14 cellular contexts compared by ENCODE assay signal in genomic region chr6:15242937-15243614, GRCh38. TPM values are rescaled to one million over a fixed set of nuclear protein-coding genes. Genes with fewer than 3 reads are reported as not detected.
DNase-seq lines count a peak whose midpoint lies in the region; ATAC-seq, FAIRE-seq and TF ChIP-seq lines count a peak whose summit lies in the region.
"Had no signal": no experiment of that assay in that cellular context is flagged by ENCODE, and none has a peak within 500 bp of the region (broad histone marks: within the 10 kb centered on the region; RNA-seq: fewer than 3 reads in every experiment).

No MANE protein-coding gene starts in this region.

- no peak for TF ChIP-seq EP300 in H1 (IDR thresholded peaks at IDR 0.05; ENCODE audit: borderline replicate concordance in 1 of 2, low read depth in 2 of 2, low read length in 2 of 2)

- H3K36me3 ChIP-seq in HUES48 (ENCODE audit: control insufficient read depth, insufficient read depth, low read length) (no peaks in the 10 kb centered on the region; the same call in 1 of the 2 replicates), H1 (ENCODE audit: control insufficient read depth in 2 of 4, insufficient read depth in 4 of 4, low read length in 3 of 4) (no peaks in the 10 kb centered on the region)
- H3K36me3 ChIP-seq: transverse colon had no signal

- H3K56ac ChIP-seq in H1 (replicated peaks; ENCODE audit: insufficient read length, low read depth, low read length) = peak overlapping the region; percentile 24

- peak overlapping the region; percentile 99 for H2BK120ac ChIP-seq in H1 (replicated peaks; ENCODE audit: low read depth, low read length)

- peak overlapping the region; percentile 79 for H3K4me3 Mint-ChIP-seq in CD4-positive, alpha-beta T cell
- H3K4me3 Mint-ChIP-seq in neural crest cell = peak overlapping the region; percentile 90

- no peak overlapping the region for H2AK5ac ChIP-seq in H1 (ENCODE audit: low read depth, low read length)

- H3K27ac ChIP-seq in CD4-positive, alpha-beta T cell (ENCODE audit: low read depth, low read length) = no peak overlapping the region
- H3K27ac ChIP-seq in HUES48 (ENCODE audit: low read depth, low read length) = peak overlapping the region; percentile 91
- H3K27ac ChIP-seq in H1 (ENCODE audit: low read depth, low read length) = peak overlapping the region; percentile 15; the same call in 1 of the 2 replicates
- H3K27ac ChIP-seq: transverse colon had no signal

- no peaks in the 10 kb centered on the region for H3K9me3 Mint-ChIP-seq in CD4-positive, alpha-beta T cell
- no peaks in the 10 kb centered on the region for H3K9me3 Mint-ChIP-seq in neural crest cell
- H3K9me3 Mint-ChIP-seq: activated T-helper 2 cell treated with anti-CD3 and anti-CD28 coated beads, Interferon-gamma antibody, Interleukin-2, Interleukin-4, amounts not matched to agents 10 μg/mL and 5 μg/mL and 100 μg/mL, durations not matched to agents 14 hours and 24 hours and 36 hours had no signal

- intact Hi-C loops in CD4-positive, alpha-beta T cell (cut with DNase I, micrococcal nuclease) = loop anchor here in 1 of 2 experiments (10.0 kb wide), 1 partner anchor 422 kb away; the partner anchor contains the start of gene DTNBP1

- H2AFZ ChIP-seq in H1 (ENCODE audit: low read length) = no peak overlapping the region

- H2BK20ac ChIP-seq in H1 (ENCODE audit: low read length) = peak overlapping the region; percentile 53; the same call in 1 of the 2 replicates

- peak overlapping the region; percentile 92 for H4K91ac ChIP-seq in H1 (replicated peaks; ENCODE audit: insufficient read length, low read length)

- ATAC-seq in CD4-positive, alpha-beta T cell (ENCODE audit: poor library complexity) = no peak
- ATAC-seq in HG02678 (IDR thresholded peaks at IDR 0.05; ENCODE audit: unreplicated experiment) (no peak), HG03280 (IDR thresholded peaks at IDR 0.05; ENCODE audit: unreplicated experiment) (no peak), GM21786 (IDR thresholded peaks at IDR 0.05; ENCODE audit: unreplicated experiment) (no peak)

- peak overlapping the region; percentile 91 for H3K4ac ChIP-seq in H1 (replicated peaks; ENCODE audit: insufficient read length, low read depth, low read length)

- H4K5ac ChIP-seq in H1 (ENCODE audit: insufficient read length, low read depth, low read length) = peak overlapping the region; percentile 86

- H3K27me3 Mint-ChIP-seq in CD4-positive, alpha-beta T cell = no peaks in the 10 kb centered on the region
- peaks cover 6% of the 10 kb centered on the region for H3K27me3 Mint-ChIP-seq in neural crest cell (ENCODE audit: low read depth)

- H3K4me3 ChIP-seq in HUES48 (ENCODE audit: low read depth, low read length) = peak overlapping the region; percentile 76
- H3K4me3 ChIP-seq in H1 (ENCODE audit: extremely low read depth in 1 of 4, insufficient read depth in 2 of 4, low read depth in 3 of 4, low read length in 4 of 4) = peak overlapping the region; percentile 61 to 99 (median 84)
- H3K4me3 ChIP-seq: transverse colon had no signal

- no peak overlapping the region for H3K14ac ChIP-seq in H1 (ENCODE audit: insufficient read length)

- CTCF ChIA-PET in CD4-positive, alpha-beta T cell (lab: Charles Lee) = no interaction called here
- CTCF ChIA-PET in H1 (lab: Charles Lee; ENCODE audit: partially characterized antibody) = interaction anchor here (0.6 to 1.5 kb wide), 4 partner anchors 11 to 112 kb away, joined by 3 to 4 read pairs (median 3); no protein-coding TSS in a partner anchor

- peaks cover 6% of the 10 kb centered on the region for H3K4me1 Mint-ChIP-seq in CD4-positive, alpha-beta T cell (ENCODE audit: low read depth)
- peaks cover 29% of the 10 kb centered on the region for H3K4me1 Mint-ChIP-seq in neural crest cell

- no peaks in the 10 kb centered on the region for H3K9me3 ChIP-seq in CD4-positive, alpha-beta T cell (ENCODE audit: control insufficient read depth, low read length)
- no peaks in the 10 kb centered on the region for H3K9me3 ChIP-seq in HUES48 (ENCODE audit: control insufficient read depth, insufficient read depth, low read length)
- H3K9me3 ChIP-seq in H1 (ENCODE audit: insufficient read depth in 2 of 2, low read depth in 1 of 2, low read length in 1 of 2) = no peaks in the 10 kb centered on the region
- H3K9me3 ChIP-seq: transverse colon had no signal

- 0 out of 4 replicates have a peak, but pooled peaks of 1 of the 2 experiments have one; percentile 6 for TF ChIP-seq RAD21 in H1 (IDR thresholded peaks at IDR 0.05 in 1 of 2, conservative IDR thresholded peaks at IDR 0.05 in 1 of 2; ENCODE audit: low read depth in 2 of 2, low read length in 2 of 2)

- whole genome bisulfite sequencing in H1 (ENCODE audit: extremely low coverage in 1 of 2, insufficient coverage in 1 of 2, insufficient read length in 1 of 2, insufficient replicate concordance in 2 of 2, low coverage in 1 of 2, low lambda C conversion rate in 2 of 2, missing lambda C conversion rate in 1 of 2), 2 experiments = 0% methylated on average over 1 of the region's 1 CpG; no CpG with 5 or more reads in 1 of the 2 experiments

- POLR2A ChIA-PET in CD4-positive, alpha-beta T cell (lab: Charles Lee) = interaction anchor here (0.6 to 1.2 kb wide), 2 partner anchors 13 to 110 kb away, joined by 3 to 5 read pairs; no protein-coding TSS in a partner anchor
- POLR2A ChIA-PET in H1 (lab: Charles Lee; ENCODE audit: partially characterized antibody) = interaction anchor here (1.0 to 2.0 kb wide), 5 partner anchors 18 to 140 kb away, joined by 3 to 8 read pairs (median 4); no protein-coding TSS in a partner anchor

- H3K9ac ChIP-seq in HUES48 (ENCODE audit: low read depth, low read length) (peak overlapping the region; percentile 2; the same call in 1 of the 2 replicates), H1 (replicated peaks in 1 of 4; ENCODE audit: extremely low read depth in 1 of 4, low read depth in 3 of 4, low read length in 3 of 4) (peak overlapping the region in 1 of 4 experiments; percentile 17; a peak in 1 of 7 replicates)

- peak overlapping the region; percentile 89; the same call in 1 of the 2 replicates for H3K18ac ChIP-seq in H1 (ENCODE audit: extremely low read depth, low read length)

- peaks cover 46% of the 10 kb centered on the region for H3K4me1 ChIP-seq in HUES48 (ENCODE audit: control insufficient read depth, insufficient read depth, low read length)
- H3K4me1 ChIP-seq in H1 (replicated peaks in 1 of 4; ENCODE audit: control insufficient read depth in 3 of 4, insufficient read depth in 4 of 4, low read length in 3 of 4) = peaks cover 2 to 24% (median 13%) of the 10 kb centered on the region in 4 experiments; a peak in 6 of 7 replicates

- H4K8ac ChIP-seq in H1 (ENCODE audit: extremely low read depth, insufficient read depth, low read length) = no peak overlapping the region

- H3K4me2 ChIP-seq in H1 (ENCODE audit: insufficient read depth in 1 of 2, low read depth in 2 of 2, low read length in 2 of 2) = peak overlapping the region; percentile 75 to 89

- H2BK5ac ChIP-seq in H1 (ENCODE audit: low read depth, low read length) = peak overlapping the region; percentile 92; the same call in 1 of the 2 replicates

- 0 out of 2 replicates have a peak overlapping the region, but pooled peaks have one; percentile 22 for H2BK12ac ChIP-seq in H1 (ENCODE audit: low read depth, low read length)

- DNase-seq in CD4-positive, alpha-beta T cell = no peak
- no peak for DNase-seq in H1 (ENCODE audit: low read depth in 1 of 2, low spot score in 2 of 2)
- DNase-seq in neural crest cell (ENCODE audit: low read depth, low spot score) = no peak
- no peak for DNase-seq in T1000 (lab: John Stamatoyannopoulos, UW)
- DNase-seq: activated CD4-positive, alpha-beta T cell treated with anti-CD3 and anti-CD28 coated beads, Interleukin-2, amount 50 U/mL, for 1 hour; KBM-7; NCI-H524; stimulated activated CD4-positive, alpha-beta T cell treated with anti-CD3 and anti-CD28 coated beads, Interleukin-2, amount 100 ng/mL, for 48 hours; transverse colon had no signal

- no peak for FAIRE-seq in H1 (lab: Jason Lieb, UNC)

- peaks cover 26 to 54% of the 10 kb centered on the region in 2 experiments for H3K79me2 ChIP-seq in H1 (ENCODE audit: control insufficient read depth in 1 of 2, insufficient read depth in 2 of 2, low read length in 2 of 2)

- H3K36me3 Mint-ChIP-seq in CD4-positive, alpha-beta T cell (ENCODE audit: low read depth) = peaks cover 28% of the 10 kb centered on the region
- H3K36me3 Mint-ChIP-seq in neural crest cell (ENCODE audit: low read depth) = no peaks in the 10 kb centered on the region

- H2BK15ac ChIP-seq in H1 (ENCODE audit: low read length) = no peak overlapping the region

- H3K27me3 ChIP-seq in CD4-positive, alpha-beta T cell (ENCODE audit: control insufficient read depth, insufficient read depth, low read length) = no peaks in the 10 kb centered on the region
- H3K27me3 ChIP-seq in HUES48 (ENCODE audit: control insufficient read depth, insufficient read depth, low read length) = no peaks in the 10 kb centered on the region
- H3K27me3 ChIP-seq in H1 (replicated peaks in 1 of 4; ENCODE audit: control insufficient read depth in 3 of 4, extremely low read depth in 1 of 4, insufficient read depth in 3 of 4, low read length in 3 of 4) = no peaks in the 10 kb centered on the region
- H3K27me3 ChIP-seq: transverse colon had no signal

- H4K20me1 ChIP-seq in H1 (replicated peaks in 1 of 2; ENCODE audit: control insufficient read depth in 1 of 2, insufficient read depth in 2 of 2, low read length in 2 of 2) = peaks cover 9 to 12% of the 10 kb centered on the region in 2 experiments

- TF ChIP-seq CTCF in CD4-positive, alpha-beta T cell (IDR thresholded peaks at IDR 0.05) = no peak
- no peak for TF ChIP-seq CTCF in H1 (IDR thresholded peaks at IDR 0.05; ENCODE audit: control extremely low read depth in 1 of 3, insufficient read depth in 1 of 3, low read depth in 1 of 3, low read length in 3 of 3)
- TF ChIP-seq CTCF in neural crest cell (conservative IDR thresholded peaks at IDR 0.05) = no peak

- no peak for TF ChIP-seq POLR2A in H1 (IDR thresholded peaks at IDR 0.05; ENCODE audit: control extremely low read depth in 1 of 2, low read depth in 2 of 2, low read length in 2 of 2)

- H3K79me1 ChIP-seq in H1 (ENCODE audit: low read depth, low read length) = no peaks in the 10 kb centered on the region

- H3K23me2 ChIP-seq in H1 (ENCODE audit: low read depth, low read length) = peaks cover 2% of the 10 kb centered on the region; the same call in 1 of the 2 replicates

- peak overlapping the region; percentile 35 for H3K27ac Mint-ChIP-seq in CD4-positive, alpha-beta T cell
- no peak overlapping the region for H3K27ac Mint-ChIP-seq in neural crest cell (ENCODE audit: unreplicated experiment)
- H3K27ac Mint-ChIP-seq: activated T-helper 2 cell treated with anti-CD3 and anti-CD28 coated beads, Interferon-gamma antibody, Interleukin-2, Interleukin-4, amounts not matched to agents 10 μg/mL and 5 μg/mL and 100 μg/mL, durations not matched to agents 14 hours and 24 hours and 36 hours had no signal

- H3K23ac ChIP-seq in H1 (ENCODE audit: insufficient read length) = no peak overlapping the region

RNA-seq across cellular contexts. Expression of gene JARID2, which starts 2.8 kb away (rescaled TPM):
- total RNA-seq in CD4-positive, alpha-beta T cell = 10 to 100 TPM; 32.0 to 33.0 TPM
- 237 and 239 TPM in 2 replicates for total RNA-seq in H1 (2021; fragmentation: NEBNext Ultra II Directional; extraction: Animal tissue kit (Norgen Biotek cat#: 25700))
- 60.1 and 75.5 TPM in 2 replicates for polyA plus RNA-seq in H1 (2011; rRNA removed)
- 100 TPM for polyA plus RNA-seq in H1 (2011; cell fraction: cytosol; rRNA removed)
- polyA plus RNA-seq in H1 (2011; cell fraction: nucleus; rRNA removed) = 111 TPM
- 103 to 131 TPM (median 115 TPM) in 4 replicates for polyA plus RNA-seq in H1 (2012, experiment 1 of 2)
- polyA plus RNA-seq in H1 (2012, experiment 2 of 2) = 14.2 TPM
- 237 TPM for polyA plus RNA-seq in H1 (2013, experiment 1 of 2)
- polyA plus RNA-seq in H1 (2013, experiment 2 of 2) = 255 TPM
- polyA minus RNA-seq in H1 (2011; rRNA and poly(A)+ RNA removed) = 153 and 170 TPM in 2 replicates
- polyA minus RNA-seq in H1 (2011; cell fraction: cytosol; rRNA and poly(A)+ RNA removed) = 113 TPM
- 104 TPM for polyA minus RNA-seq in H1 (2011; cell fraction: nucleus; rRNA and poly(A)+ RNA removed)
- total RNA-seq in neural crest cell = 33.9 and 34.5 TPM in 2 replicates
